Comparison of ENCODE assay signal across 8 cellular contexts in genomic region chr20:407097-407952, GRCh38. TPM values are rescaled to one million over a fixed set of nuclear protein-coding genes. Genes with fewer than 3 reads are reported as not detected.
DNase-seq lines count a peak whose midpoint lies in the region; ATAC-seq and TF ChIP-seq lines count a peak whose summit lies in the region.

No MANE protein-coding gene starts in this region.

- peak; percentile 49 for TF ChIP-seq POLR2A in erythroblast (IDR thresholded peaks at IDR 0.05; ENCODE audit: low read length)

- ATAC-seq in GM19372 (IDR thresholded peaks at IDR 0.05; ENCODE audit: low read depth, unreplicated experiment) = peak; percentile 54
- ATAC-seq in HG03469 (IDR thresholded peaks at IDR 0.05; ENCODE audit: unreplicated experiment) = peak; percentile 42

- DNase-seq in COLO668 (lab: John Stamatoyannopoulos, UW; ENCODE audit: unreplicated experiment) (peak; percentile 89), NCI-H69 (lab: John Stamatoyannopoulos, UW) (peak; percentile 90), erythroblast (lab: John Stamatoyannopoulos, UW) (peak; percentile 85 to 90), mucosa of gallbladder (ENCODE audit: low spot score) (peak; percentile 62)
- DNase-seq in activated CD8-positive, alpha-beta memory T cell treated with anti-CD3 and anti-CD28 coated beads, Interleukin-2, amount 50 U/mL, for 4 hours = peak; percentile 65
- peak; percentile 79 for DNase-seq in stimulated activated CD8-positive, alpha-beta memory T cell treated with anti-CD3 and anti-CD28 coated beads, Interleukin-4, amount 100 ng/mL, for 48 hours

RNA-seq across cellular contexts. Expression of gene RBCK1, which starts 0.8 kb away (rescaled TPM):
- 133 TPM for total RNA-seq in mucosa of gallbladder

RNA-seq across cellular contexts. Expression of gene TRIB3, which starts 26.8 kb away (rescaled TPM):
- total RNA-seq in mucosa of gallbladder = 13.6 TPM

RNA-seq across cellular contexts. Expression of gene TBC1D20, which starts 55.0 kb away (rescaled TPM):
- total RNA-seq in mucosa of gallbladder = 36.9 TPM

Comparison
In these comparisons a context has a peak if more than half of its experiments do, and no peak if none do; other contexts are left out.
1. Peak in every context shown above with its lines: DNase-seq and ATAC-seq.